In the genomic region with DNA sequence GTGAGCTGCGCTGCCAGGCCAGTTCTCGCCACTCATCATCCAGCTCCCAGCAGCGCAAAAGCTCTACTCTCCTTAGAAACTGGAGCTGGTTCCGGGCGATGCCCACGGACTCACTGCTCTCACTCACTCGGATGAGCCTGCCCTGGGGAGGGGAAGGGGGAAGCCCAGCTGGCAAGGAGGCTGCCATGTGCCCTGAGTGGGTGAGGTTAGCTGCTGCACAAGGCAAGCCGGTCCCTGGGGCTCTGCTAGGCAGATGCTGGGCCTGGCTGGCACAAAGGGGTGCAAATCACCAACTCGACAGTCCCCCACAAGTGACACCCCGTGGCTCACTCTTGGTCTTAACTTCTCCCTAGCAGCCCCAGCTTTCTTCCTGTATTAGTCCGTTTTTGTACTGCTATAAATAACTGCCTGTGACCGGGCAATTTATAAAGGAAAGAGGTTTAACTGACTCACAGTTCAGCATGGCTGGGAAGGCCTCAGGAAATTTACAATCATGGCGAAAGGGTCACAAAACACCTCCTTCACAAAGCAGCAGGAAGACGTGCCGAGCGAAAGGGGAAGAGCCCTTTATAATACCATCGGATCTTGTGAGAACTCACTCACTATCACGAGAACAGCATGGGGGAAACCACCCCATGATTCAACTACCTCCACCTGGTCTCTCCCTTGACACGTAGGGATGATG, we compare ENCODE assay signal across 10 cellular contexts. TPM values are rescaled to one million over a fixed set of nuclear protein-coding genes. Genes with fewer than 3 reads are reported as not detected.
DNase-seq lines count a peak whose midpoint lies in the region; TF ChIP-seq lines count a peak whose summit lies in the region.
"Had no signal": no experiment of that assay in that cellular context is flagged by ENCODE, and none has a peak within 500 bp of the region (broad histone marks: within the 10 kb centered on the region; RNA-seq: fewer than 3 reads in every experiment).

No MANE protein-coding gene starts in this region.

- no peaks in the 10 kb centered on the region for H3K79me2 ChIP-seq in mesendoderm (ENCODE audit: control insufficient read depth, insufficient read depth, low read length)

- H2AK5ac ChIP-seq in mesendoderm (ENCODE audit: low read length) = no peak overlapping the region

- no peak overlapping the region for H2BK15ac ChIP-seq in mesendoderm (replicated peaks; ENCODE audit: low read depth)

- H3K79me1 ChIP-seq in mesendoderm (ENCODE audit: low read length) = peaks cover 3% of the 10 kb centered on the region

- no peak overlapping the region for H2BK120ac ChIP-seq in mesendoderm (ENCODE audit: low read depth, low read length)

- intact Hi-C loops in left ventricle myocardium inferior (cut with micrococcal nuclease) (no loop called here), uterus (cut with DNase I; ENCODE audit: low total_unique reads) (no loop called here)

- H2BK5ac ChIP-seq in mesendoderm (ENCODE audit: low read length) = no peak overlapping the region

- H3K4me2 ChIP-seq in mesendoderm (ENCODE audit: low read length) = no peak overlapping the region

- H3K4ac ChIP-seq in mesendoderm (ENCODE audit: low read depth, low read length) = no peak overlapping the region

- H3K23ac ChIP-seq in mesendoderm (ENCODE audit: low read length) = no peak overlapping the region

- H3K4me1 ChIP-seq in left ventricle myocardium inferior (peaks cover 20% of the 10 kb centered on the region), right atrium auricular region (peaks cover 0 to 4% of the 10 kb centered on the region in 2 donors), uterus (no peaks in the 10 kb centered on the region), mesendoderm (ENCODE audit: control insufficient read depth, low read depth, low read length) (no peaks in the 10 kb centered on the region)

- H3K27ac ChIP-seq in left ventricle myocardium inferior (replicated peaks) = peak overlapping the region; percentile 40
- H3K27ac ChIP-seq in right atrium auricular region = peak overlapping the region in 1 of 2 donors; percentile 29
- peak overlapping the region; percentile 58; the same call in 1 of the 2 replicates for H3K27ac ChIP-seq in WERI-Rb-1
- H3K27ac ChIP-seq in uterus = peak overlapping the region; percentile 53 to 57
- H3K27ac ChIP-seq in mesendoderm (ENCODE audit: low read depth, low read length) = no peak overlapping the region

- no peak overlapping the region for H4K8ac ChIP-seq in mesendoderm (ENCODE audit: low read depth, low read length)

- no peak overlapping the region for H4K5ac ChIP-seq in mesendoderm (ENCODE audit: low read length)

- no peak for TF ChIP-seq CTCF in left ventricle myocardium inferior (IDR thresholded peaks at IDR 0.05; ENCODE audit: borderline replicate concordance)
- TF ChIP-seq CTCF in right atrium auricular region (IDR thresholded peaks at IDR 0.05) = no peak
- no peak for TF ChIP-seq CTCF in WERI-Rb-1 (IDR thresholded peaks at IDR 0.05; ENCODE audit: low read depth, low read length)
- no peak for TF ChIP-seq CTCF in uterus (IDR thresholded peaks at IDR 0.05)

- no peak for DNase-seq in left ventricle myocardium inferior
- DNase-seq in right atrium auricular region (ENCODE audit: low spot score) = no peak
- no peak for DNase-seq in WERI-Rb-1
- peak; percentile 50 to 89 for DNase-seq in lung microvascular endothelial cell (ENCODE audit: low read depth in 2 of 2)
- DNase-seq in uterus = no peak
- no peak for DNase-seq in SW 1271 (lab: John Stamatoyannopoulos, UW)
- no peak for DNase-seq in DMS79 (lab: John Stamatoyannopoulos, UW)
- DNase-seq in mesendoderm = no peak
- DNase-seq: PC-3 had no signal

- H3K27me3 ChIP-seq in left ventricle myocardium inferior (ENCODE audit: low read depth) (no peaks in the 10 kb centered on the region), right atrium auricular region (no peaks in the 10 kb centered on the region), WERI-Rb-1 (ENCODE audit: insufficient read depth, low read depth, severe bottlenecking) (no peaks in the 10 kb centered on the region), uterus (no peaks in the 10 kb centered on the region), mesendoderm (ENCODE audit: insufficient read depth, low read length, poor library complexity) (no peaks in the 10 kb centered on the region)
- H3K27me3 ChIP-seq: breast epithelium had no signal

- H3K9ac ChIP-seq in mesendoderm (ENCODE audit: low read length) = no peak overlapping the region

- H3K4me3 ChIP-seq in left ventricle myocardium inferior (no peak overlapping the region), right atrium auricular region (no peak overlapping the region), WERI-Rb-1 (ENCODE audit: low read depth, low read length) (no peak overlapping the region), uterus (no peak overlapping the region), mesendoderm (ENCODE audit: low read length) (no peak overlapping the region)
- H3K4me3 ChIP-seq: breast epithelium had no signal

- TF ChIP-seq POLR2A in uterus (IDR thresholded peaks at IDR 0.05) = no peak

- no CpG with 5 or more reads among the region's 19 CpGs for WGBS in mesendoderm (ENCODE audit: extremely low coverage, insufficient coverage, low lambda C conversion rate)

- H3K9me3 ChIP-seq in left ventricle myocardium inferior (replicated peaks) (peaks cover 4% of the 10 kb centered on the region), right atrium auricular region (peaks cover 0 to 3% of the 10 kb centered on the region in 2 donors), WERI-Rb-1 (ENCODE audit: severe bottlenecking) (no peaks in the 10 kb centered on the region), uterus (no peaks in the 10 kb centered on the region)
- H3K9me3 ChIP-seq: breast epithelium had no signal

- H3K18ac ChIP-seq in mesendoderm (ENCODE audit: low read length) = no peak overlapping the region

- H3K36me3 ChIP-seq in left ventricle myocardium inferior (no peaks in the 10 kb centered on the region), right atrium auricular region (no peaks in the 10 kb centered on the region), WERI-Rb-1 (peaks cover 20% of the 10 kb centered on the region), uterus (no peaks in the 10 kb centered on the region), mesendoderm (ENCODE audit: control insufficient read depth, insufficient read depth, low read length) (no peaks in the 10 kb centered on the region)
- H3K36me3 ChIP-seq: breast epithelium had no signal

- H3K56ac ChIP-seq in mesendoderm (ENCODE audit: low read length) = no peak overlapping the region

RNA-seq across cellular contexts. Expression of gene ADCY3, which starts 33.3 kb away (rescaled TPM):
- total RNA-seq in left ventricle myocardium inferior (12.8 TPM), right atrium auricular region (10 to 100 TPM; 14.1 to 28.4 TPM), lung microvascular endothelial cell (5.2 and 15.5 TPM in 2 replicates), uterus (100 to 1,000 TPM in 1 of 4 donors, 10 to 100 TPM in 3; 37.9 to 104 (median 51.7) TPM)
- polyA plus RNA-seq in mesendoderm (2013, experiment 1 of 2) = 17.0 TPM
- polyA plus RNA-seq in mesendoderm (2013, experiment 2 of 2) = 18.1 TPM

Comparison
In these comparisons a context has a peak if more than half of its experiments do, and no peak if none do; other contexts are left out.
1. DNase-seq: peak in lung microvascular endothelial cell (2 of 2); none in left ventricle myocardium inferior (single experiment), right atrium auricular region (single experiment), WERI-Rb-1 (single experiment), uterus (0 of 2), SW 1271 (0 of 2), DMS79 (single experiment) and mesendoderm (single experiment).